In the genomic region with DNA sequence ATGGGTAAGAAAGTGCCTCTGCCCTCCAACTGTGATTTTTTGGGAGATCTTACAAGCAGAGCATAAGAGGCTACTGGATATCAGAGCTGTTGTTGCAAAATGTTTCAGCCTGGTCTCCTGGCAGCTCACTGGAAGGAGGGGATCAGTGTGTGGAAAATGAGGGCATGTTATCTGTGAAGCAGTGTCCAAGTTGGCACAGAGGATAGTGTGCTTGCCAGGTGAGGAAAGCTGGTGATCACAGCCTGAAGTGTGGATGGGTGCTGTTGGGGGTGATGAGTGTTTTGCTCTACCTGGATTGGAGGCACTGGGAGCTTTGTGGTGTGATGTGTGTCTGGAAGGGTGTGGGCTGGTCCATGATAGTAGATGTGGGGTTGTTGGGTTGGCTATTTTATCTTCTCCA, we compare ENCODE assay signal across 15 cellular contexts.
A peak's percentile ranks its signal among the peaks of the same experiment; 100 is the strongest.
DNase-seq lines count a peak whose midpoint lies in the region; ATAC-seq and TF ChIP-seq lines count a peak whose summit lies in the region.
"Had no signal": no experiment of that assay in that cellular context is flagged by ENCODE, and none has a peak within 500 bp of the region (broad histone marks: within the 10 kb centered on the region; RNA-seq: fewer than 3 reads in every experiment).

No MANE protein-coding gene starts in this region.

- no peak overlapping the region for H3K27ac ChIP-seq in right atrium auricular region
- H3K27ac ChIP-seq in OCI-LY7 (ENCODE audit: low read depth, low read length, poor library complexity, severe bottlenecking) = no peak overlapping the region
- no peak overlapping the region for H3K27ac ChIP-seq in left ventricle myocardium inferior (replicated peaks)
- H3K27ac ChIP-seq in Peyer's patch = no peak overlapping the region
- H3K27ac ChIP-seq: BLaER1, SJCRH30 had no signal

- peaks cover 64% of the 10 kb centered on the region for H3K79me2 ChIP-seq in OCI-LY7 (ENCODE audit: insufficient read depth, low read depth, low read length)

- H3K4me1 Mint-ChIP-seq in stimulated activated effector memory CD8-positive, alpha-beta T cell treated with anti-CD3 and anti-CD28 coated beads, Interleukin-12 subunit alpha, Interleukin-12 subunit beta, amount 100 ng/mL, for 72 hours = peaks cover 74% of the 10 kb centered on the region
- no peaks in the 10 kb centered on the region for H3K4me1 Mint-ChIP-seq in osteocyte (ENCODE audit: unreplicated experiment)

- ATAC-seq in Right ventricle myocardium superior (ENCODE audit: poor library complexity) (peak; percentile 98), HG03135 (IDR thresholded peaks at IDR 0.05; ENCODE audit: unreplicated experiment) (no peak)
- no peak for ATAC-seq in stimulated activated effector memory CD8-positive, alpha-beta T cell treated with anti-CD3 and anti-CD28 coated beads, Interleukin-12 subunit alpha, Interleukin-12 subunit beta, amount 100 ng/mL, for 72 hours

- no peaks in the 10 kb centered on the region for H3K4me1 ChIP-seq in right atrium auricular region
- H3K4me1 ChIP-seq in OCI-LY7 (ENCODE audit: insufficient read depth, low read length, poor library complexity, severe bottlenecking) = peaks cover 77% of the 10 kb centered on the region
- H3K4me1 ChIP-seq in left ventricle myocardium inferior = no peaks in the 10 kb centered on the region
- H3K4me1 ChIP-seq in Peyer's patch = peaks cover 0 to 6% (median 1%) of the 10 kb centered on the region in 4 donors
- H3K4me1 ChIP-seq: HAP-1 had no signal

- H3K27me3 ChIP-seq in right atrium auricular region = no peaks in the 10 kb centered on the region
- peaks cover 42% of the 10 kb centered on the region for H3K27me3 ChIP-seq in left ventricle myocardium inferior (ENCODE audit: low read depth)
- H3K27me3 ChIP-seq in Peyer's patch = no peaks in the 10 kb centered on the region
- H3K27me3 ChIP-seq: BLaER1, SJCRH30 had no signal

- peak overlapping the region; percentile 16 for H3K27ac Mint-ChIP-seq in stimulated activated effector memory CD8-positive, alpha-beta T cell treated with anti-CD3 and anti-CD28 coated beads, Interleukin-12 subunit alpha, Interleukin-12 subunit beta, amount 100 ng/mL, for 72 hours
- H3K27ac Mint-ChIP-seq in osteocyte (ENCODE audit: unreplicated experiment) = no peak overlapping the region

- no peaks in the 10 kb centered on the region for H4K20me1 ChIP-seq in OCI-LY7 (ENCODE audit: insufficient read depth, low read length)
- H4K20me1 ChIP-seq: BLaER1 had no signal

- no peaks in the 10 kb centered on the region for H3K27me3 Mint-ChIP-seq in osteocyte (ENCODE audit: unreplicated experiment)
- H3K27me3 Mint-ChIP-seq: CD8-positive, alpha-beta memory T cell had no signal

- no peaks in the 10 kb centered on the region for H3K9me2 ChIP-seq in OCI-LY7 (ENCODE audit: insufficient read depth, low read length)

- H3K36me3 ChIP-seq in right atrium auricular region = no peaks in the 10 kb centered on the region
- peaks cover 66% of the 10 kb centered on the region for H3K36me3 ChIP-seq in OCI-LY7 (ENCODE audit: insufficient read depth, low read length)
- no peaks in the 10 kb centered on the region for H3K36me3 ChIP-seq in left ventricle myocardium inferior
- no peaks in the 10 kb centered on the region for H3K36me3 ChIP-seq in Peyer's patch
- H3K36me3 ChIP-seq: HAP-1, SJCRH30 had no signal

- BruUV-seq in OCI-LY7 (replicated peaks; lab: Mats Ljungman, UMichigan) = no TSS peak

- peaks cover 5% of the 10 kb centered on the region for H3K9me3 Mint-ChIP-seq in stimulated activated effector memory CD8-positive, alpha-beta T cell treated with anti-CD3 and anti-CD28 coated beads, Interleukin-12 subunit alpha, Interleukin-12 subunit beta, amount 100 ng/mL, for 72 hours
- no peaks in the 10 kb centered on the region for H3K9me3 Mint-ChIP-seq in osteocyte (ENCODE audit: unreplicated experiment)

- no peak overlapping the region for H3K4me3 ChIP-seq in right atrium auricular region
- peak overlapping the region; percentile 63 for H3K4me3 ChIP-seq in OCI-LY7 (ENCODE audit: low read depth, low read length, poor library complexity, severe bottlenecking)
- H3K4me3 ChIP-seq in left ventricle myocardium inferior = no peak overlapping the region
- no peak overlapping the region for H3K4me3 ChIP-seq in Peyer's patch
- H3K4me3 ChIP-seq: BLaER1, HAP-1, SJCRH30 had no signal

- CTCF ChIA-PET in OCI-LY7 (lab: Charles Lee; ENCODE audit: unreplicated experiment) = interaction anchor here (0.9 kb wide), 1 partner anchor 71 kb away, joined by 4 read pairs; no protein-coding TSS in a partner anchor

- H3K9me3 ChIP-seq in right atrium auricular region = no peaks in the 10 kb centered on the region
- H3K9me3 ChIP-seq in OCI-LY7 (ENCODE audit: low read length) = peaks cover 28% of the 10 kb centered on the region; the same call in 1 of the 2 replicates
- no peaks in the 10 kb centered on the region for H3K9me3 ChIP-seq in left ventricle myocardium inferior (replicated peaks)
- H3K9me3 ChIP-seq in Peyer's patch = no peaks in the 10 kb centered on the region
- H3K9me3 ChIP-seq: HAP-1, SJCRH30 had no signal

- H3K36me3 Mint-ChIP-seq in stimulated activated effector memory CD8-positive, alpha-beta T cell treated with anti-CD3 and anti-CD28 coated beads, Interleukin-12 subunit alpha, Interleukin-12 subunit beta, amount 100 ng/mL, for 72 hours = peaks cover 79% of the 10 kb centered on the region
- H3K36me3 Mint-ChIP-seq in osteocyte (ENCODE audit: unreplicated experiment) = no peaks in the 10 kb centered on the region

- POLR2A ChIA-PET in OCI-LY7 (lab: Charles Lee) = interaction anchor here (0.7 to 1.8 kb wide), 7 partner anchors 8 to 356 kb away, joined by 3 to 8 read pairs (median 4); a partner anchor contains a TSS

- TF ChIP-seq CTCF in right atrium auricular region (IDR thresholded peaks at IDR 0.05) = no peak
- no peak for TF ChIP-seq CTCF in OCI-LY7 (conservative IDR thresholded peaks at IDR 0.05; ENCODE audit: low read length)
- TF ChIP-seq CTCF in left ventricle myocardium inferior (IDR thresholded peaks at IDR 0.05; ENCODE audit: borderline replicate concordance) = no peak
- no peak for TF ChIP-seq CTCF in osteocyte (IDR thresholded peaks at IDR 0.05)
- TF ChIP-seq CTCF in Peyer's patch (IDR thresholded peaks at IDR 0.05) = no peak

- DNase-seq in Right ventricle myocardium superior = peak; percentile 47
- no peak for DNase-seq in right atrium auricular region (ENCODE audit: low spot score)
- DNase-seq in OCI-LY7 (ENCODE audit: low spot score) = no peak
- DNase-seq in left ventricle myocardium inferior = peak; percentile 35
- no peak for DNase-seq in stimulated activated effector memory CD8-positive, alpha-beta T cell treated with anti-CD3 and anti-CD28 coated beads, Interleukin-12 subunit alpha, Interleukin-12 subunit beta, amount 100 ng/mL, for 72 hours (ENCODE audit: low spot score in 2 of 2)
- no peak for DNase-seq in osteocyte (ENCODE audit: extremely low spot score, unreplicated experiment)
- no peak for DNase-seq in Peyer's patch
- DNase-seq: CD8-positive, alpha-beta memory T cell; GF-D8; NCI-H446; NCI-H774; SJCRH30 had no signal

- H3K4me2 ChIP-seq in OCI-LY7 (ENCODE audit: low read length) = peak overlapping the region; percentile 71; the same call in 1 of the 2 replicates
- H3K4me2 ChIP-seq: BLaER1 had no signal

- H3K4me3 Mint-ChIP-seq in stimulated activated effector memory CD8-positive, alpha-beta T cell treated with anti-CD3 and anti-CD28 coated beads, Interleukin-12 subunit alpha, Interleukin-12 subunit beta, amount 100 ng/mL, for 72 hours = no peak overlapping the region
- H3K4me3 Mint-ChIP-seq in osteocyte (ENCODE audit: unreplicated experiment) = no peak overlapping the region
- H3K4me3 Mint-ChIP-seq: CD8-positive, alpha-beta memory T cell had no signal

- intact Hi-C loops in Right ventricle myocardium superior (cut with DNase I) = no loop called here
- intact Hi-C loops in OCI-LY7 (cut with micrococcal nuclease; ENCODE audit: unreplicated experiment) = no loop called here
- intact Hi-C loops in left ventricle myocardium inferior (cut with micrococcal nuclease) = no loop called here

- H2AFZ ChIP-seq in OCI-LY7 (ENCODE audit: low read length) = no peak overlapping the region

- no peak for TF ChIP-seq POLR2A in Peyer's patch (IDR thresholded peaks at IDR 0.05)

Comparison
In these comparisons a context has a peak if more than half of its experiments do, and no peak if none do; other contexts are left out.
1. DNase-seq: peak in Right ventricle myocardium superior (single experiment) and left ventricle myocardium inferior (single experiment); none in right atrium auricular region (single experiment), OCI-LY7 (single experiment), stimulated activated effector memory CD8-positive, alpha-beta T cell treated with anti-CD3 and anti-CD28 coated beads, Interleukin-12 subunit alpha, Interleukin-12 subunit beta, amount 100 ng/mL, for 72 hours (0 of 2), osteocyte (single experiment) and Peyer's patch (0 of 3).